In the genomic region with DNA sequence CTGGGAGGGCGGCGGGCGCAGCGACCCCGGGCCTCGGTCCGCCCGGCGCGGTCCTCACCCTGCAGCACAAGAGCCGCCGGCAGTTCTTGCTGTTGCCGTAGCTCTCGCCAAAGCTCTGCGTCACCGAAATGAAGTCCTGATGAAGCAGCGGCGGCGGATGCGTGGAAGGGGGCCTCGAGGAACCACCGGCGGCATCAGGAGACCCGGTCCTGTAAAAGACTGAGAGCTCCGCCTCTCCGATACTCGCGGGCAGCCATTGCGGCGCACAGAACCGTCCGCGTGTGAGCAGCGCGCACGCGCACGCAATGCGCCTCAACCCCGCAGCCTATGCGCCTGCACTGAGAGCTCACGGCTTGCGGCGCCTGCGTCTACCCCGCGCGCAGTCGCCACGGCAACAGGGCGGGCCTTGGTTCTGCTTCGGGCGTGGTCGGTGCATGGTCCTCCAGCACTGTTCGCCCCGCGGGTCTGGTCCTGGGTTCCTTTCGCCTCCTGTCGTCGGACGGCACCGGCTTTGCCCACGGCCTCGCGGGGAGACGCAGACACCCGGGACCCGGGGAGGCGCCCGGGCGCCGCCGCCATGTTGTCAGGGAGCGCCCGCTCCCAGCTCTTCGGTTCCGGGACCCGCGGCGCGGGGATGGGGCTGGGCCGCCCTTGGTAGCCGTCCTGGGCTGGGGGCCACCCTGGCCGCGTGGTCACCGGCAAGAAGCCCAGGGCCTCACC, we compare ENCODE assay signal across 8 cellular contexts. TPM values are rescaled to one million over a fixed set of nuclear protein-coding genes. Genes with fewer than 3 reads are reported as not detected.
DNase-seq lines count a peak whose midpoint lies in the region; ATAC-seq and TF ChIP-seq lines count a peak whose summit lies in the region.

No MANE protein-coding gene starts in this region.

- H3K27me3 ChIP-seq in OCI-LY3 (ENCODE audit: low read depth, low read length) = no peaks in the 10 kb centered on the region

- no peaks in the 10 kb centered on the region for H3K27me3 Mint-ChIP-seq in Calu3 (ENCODE audit: unreplicated experiment)

- ATAC-seq in GM21423 (IDR thresholded peaks at IDR 0.05; ENCODE audit: unreplicated experiment) (peak; percentile 76), mucosa of descending colon (peak; percentile 99)

- H3K4me3 ChIP-seq in OCI-LY3 (ENCODE audit: low read length) (peak overlapping the region; percentile 89), epithelial cell of proximal tubule (ENCODE audit: low read depth, low read length) (peak overlapping the region; percentile 85), mucosa of descending colon (peak overlapping the region; percentile 27)

- intact Hi-C loops in Calu3 (cut with micrococcal nuclease; ENCODE audit: unreplicated experiment) (no loop called here), mucosa of descending colon (cut with DNase I, micrococcal nuclease) (no loop called here)

- H3K4me1 Mint-ChIP-seq in Calu3 (ENCODE audit: low read depth, unreplicated experiment) = peaks cover 22% of the 10 kb centered on the region

- TF ChIP-seq CTCF in Calu3 (IDR thresholded peaks at IDR 0.05; ENCODE audit: unreplicated experiment) (no peak), OCI-LY3 (IDR thresholded peaks at IDR 0.05; ENCODE audit: low read depth, low read length) (no peak), epithelial cell of proximal tubule (conservative IDR thresholded peaks at IDR 0.05; ENCODE audit: low read depth, low read length) (no peak), mucosa of descending colon (IDR thresholded peaks at IDR 0.05) (no peak)

- H3K79me2 ChIP-seq in OCI-LY3 (ENCODE audit: low read length) = peaks cover 43% of the 10 kb centered on the region

- BruUV-seq in Calu3 (replicated peaks; lab: Mats Ljungman, UMichigan) = no TSS peak

- H3K4me1 ChIP-seq in OCI-LY3 (ENCODE audit: low read length) = peaks cover 11% of the 10 kb centered on the region
- peaks cover 25% of the 10 kb centered on the region for H3K4me1 ChIP-seq in mucosa of descending colon (ENCODE audit: low read depth)

- peaks cover 34% of the 10 kb centered on the region for H3K36me3 Mint-ChIP-seq in Calu3 (ENCODE audit: insufficient read depth, unreplicated experiment)

- H3K9me3 ChIP-seq in OCI-LY3 (ENCODE audit: insufficient read depth, low read length) (no peaks in the 10 kb centered on the region), mucosa of descending colon (no peaks in the 10 kb centered on the region)

- H3K9ac ChIP-seq in OCI-LY3 (ENCODE audit: low read length) = peak overlapping the region; percentile 88

- no peak overlapping the region for H3K27ac Mint-ChIP-seq in Calu3 (ENCODE audit: unreplicated experiment)

- H2AFZ ChIP-seq in OCI-LY3 (ENCODE audit: low read depth, low read length) = 0 out of 2 replicates have a peak overlapping the region, but pooled peaks have one; percentile 1

- H3K36me3 ChIP-seq in OCI-LY3 (replicated peaks; ENCODE audit: low read depth, low read length) = no peaks in the 10 kb centered on the region
- H3K36me3 ChIP-seq in mucosa of descending colon (ENCODE audit: low read depth) = no peaks in the 10 kb centered on the region

- peak overlapping the region; percentile 90 for H3K4me3 Mint-ChIP-seq in Calu3 (ENCODE audit: low read depth, unreplicated experiment)

- H3K9me3 Mint-ChIP-seq in Calu3 (ENCODE audit: low read depth, unreplicated experiment) = no peaks in the 10 kb centered on the region

- CTCF ChIA-PET in Calu3 (lab: Charles Lee) = interaction anchor here (0.6 to 1.1 kb wide), 5 partner anchors 40 to 339 kb away, joined by 3 to 8 read pairs (median 4); partner anchors contain the start of gene RNF224

- DNase-seq in Calu3 (peak; percentile 83), HuH-7 (ENCODE audit: low spot score) (peak; percentile 97), activated T-cell treated with anti-CD3 and anti-CD28 coated beads for 4 hours (peak; percentile 78), epithelial cell of proximal tubule (ENCODE audit: low read depth) (peak; percentile 29), mucosa of descending colon (peak; percentile 90 to 93 (median 92))
- DNase-seq in stimulated activated CD8-positive, alpha-beta memory T cell treated with anti-CD3 and anti-CD28 coated beads, Interleukin-2, amount 100 ng/mL, for 48 hours (ENCODE audit: low read depth in 2 of 2) = peak; percentile 85

- peak overlapping the region; percentile 98 for H3K4me2 ChIP-seq in OCI-LY3 (ENCODE audit: low read length)

- H4K20me1 ChIP-seq in OCI-LY3 (ENCODE audit: insufficient read depth, low read length) = no peaks in the 10 kb centered on the region

- H3K27ac ChIP-seq in OCI-LY3 (ENCODE audit: low read length) = peak overlapping the region; percentile 90

RNA-seq across cellular contexts. Expression of gene GRIN1, which starts 9.3 kb away (rescaled TPM):
- total RNA-seq in Calu3 (2022) = 0.24 and 0.54 TPM in 2 replicates
- total RNA-seq in epithelial cell of proximal tubule = not detected in 2 replicates
- 1 to 10 TPM in 1 of 3 donors, under 1 TPM in 1, not detected in 1; 0.36 to 2.6 TPM for total RNA-seq in mucosa of descending colon

RNA-seq across cellular contexts. Expression of gene DPP7, which starts 15.1 kb away (rescaled TPM):
- total RNA-seq in Calu3 (2022) = 51.6 and 76.8 TPM in 2 replicates
- 66.9 and 125 TPM in 2 replicates for total RNA-seq in epithelial cell of proximal tubule
- 100 to 1,000 TPM in 1 of 3 donors, 10 to 100 TPM in 2; 47.0 to 114 (median 51.5) TPM for total RNA-seq in mucosa of descending colon

RNA-seq across cellular contexts. Expression of gene LRRC26, which starts 40.2 kb away (rescaled TPM):
- total RNA-seq in Calu3 (2022) (0.52 and 0.98 TPM in 2 replicates), epithelial cell of proximal tubule (not detected in 2 replicates), mucosa of descending colon (10 to 100 TPM; 18.7 to 63.0 (median 58.9) TPM)

RNA-seq across cellular contexts. Expression of gene TMEM210, which starts 42.2 kb away (rescaled TPM):
- total RNA-seq in Calu3 (2022) (not detected in 2 replicates), epithelial cell of proximal tubule (not detected in 2 replicates), mucosa of descending colon (1 to 10 TPM in 1 of 3 donors, not detected in 2; 1.0 TPM)

RNA-seq across cellular contexts. Expression of gene MAN1B1, which starts 42.8 kb away (rescaled TPM):
- total RNA-seq in Calu3 (2022) (61.4 and 65.6 TPM in 2 replicates), epithelial cell of proximal tubule (46.0 and 74.3 TPM in 2 replicates), mucosa of descending colon (10 to 100 TPM; 36.1 to 55.4 (median 52.7) TPM)

Comparison
In these comparisons a context has a peak if more than half of its experiments do, and no peak if none do; other contexts are left out.
1. Peak in every context shown above with its lines: DNase-seq, ATAC-seq, H3K4me3 ChIP-seq and H3K27ac ChIP-seq.
2. DNase-seq: peak in every context shown above with its lines; median percentile 97 in HuH-7; 92 in mucosa of descending colon; 85 in stimulated activated CD8-positive, alpha-beta memory T cell treated with anti-CD3 and anti-CD28 coated beads, Interleukin-2, amount 100 ng/mL, for 48 hours; 83 in Calu3; 78 in activated T-cell treated with anti-CD3 and anti-CD28 coated beads for 4 hours; 29 in epithelial cell of proximal tubule.
3. H3K4me3 ChIP-seq: peak in every context shown above with its lines; median percentile 89 in OCI-LY3; 85 in epithelial cell of proximal tubule; 27 in mucosa of descending colon.